8 cellular contexts compared by ENCODE assay signal in genomic region chr2:47272031-47272864, GRCh38.
A peak's percentile ranks its signal among the peaks of the same experiment; 100 is the strongest.
DNase-seq lines count a peak whose midpoint lies in the region; ATAC-seq and TF ChIP-seq lines count a peak whose summit lies in the region.

No MANE protein-coding gene starts in this region.

- POLR2A ChIA-PET in Panc1 (lab: Charles Lee): interaction anchor here (0.6 to 1.0 kb wide), 2 partner anchors 93 to 99 kb away, joined by 3 to 10 read pairs; no protein-coding TSS in a partner anchor

- peak; percentile 75 for ATAC-seq in GM19023 (IDR thresholded peaks at IDR 0.05; ENCODE audit: unreplicated experiment)
- peak; percentile 67 for ATAC-seq in HG03565 (IDR thresholded peaks at IDR 0.05; ENCODE audit: unreplicated experiment)
- ATAC-seq in Panc1: peak; percentile 89
- peak; percentile 86 to 96 (median 95) for ATAC-seq in natural killer cell

- H3K27ac Mint-ChIP-seq in natural killer cell: peak overlapping the region in 1 of 2 donors; percentile 83

- H3K36me3 Mint-ChIP-seq in natural killer cell: no peaks in the 10 kb centered on the region

- H3K4me1 Mint-ChIP-seq in natural killer cell: peaks cover 0 to 18% of the 10 kb centered on the region in 2 donors

- BruUV-seq in Panc1 (replicated peaks; lab: Mats Ljungman, UMichigan): TSS peak; percentile 61

- no peak for TF ChIP-seq POLR2A in stomach (IDR thresholded peaks at IDR 0.05)

- DNase-seq in AG10803 (ENCODE audit: low read depth) (peak; percentile 61), Panc1 (ENCODE audit: low read depth, low spot score) (no peak), fibroblast of peridontal ligament (ENCODE audit: extremely low read depth) (peak; percentile 40), natural killer cell (peak; percentile 64), stomach (peak; percentile 63)
- DNase-seq in activated T-helper 1 cell treated with anti-CD3 and anti-CD28 coated beads, Interleukin-2, amount 50 U/mL, for 16 hours (ENCODE audit: low read depth in 1 of 2, low spot score in 1 of 2): peak; percentile 20 to 30

- peak overlapping the region; percentile 79 for H3K4me3 Mint-ChIP-seq in natural killer cell

- peaks cover 17% of the 10 kb centered on the region for H3K4me1 ChIP-seq in Panc1 (ENCODE audit: control insufficient read depth, insufficient read depth, low read length)
- peaks cover 13 to 42% (median 28%) of the 10 kb centered on the region in 4 donors for H3K4me1 ChIP-seq in stomach

- CTCF ChIA-PET in Panc1 (lab: Charles Lee): interaction anchor here (0.6 to 1.3 kb wide), 4 partner anchors 22 to 100 kb away, joined by 3 to 6 read pairs (median 3); no protein-coding TSS in a partner anchor

- no peaks in the 10 kb centered on the region for H3K27me3 ChIP-seq in Panc1 (ENCODE audit: control insufficient read depth, insufficient read depth, low read length)
- H3K27me3 ChIP-seq in stomach: no peaks in the 10 kb centered on the region

- no peaks in the 10 kb centered on the region for H3K9me3 Mint-ChIP-seq in natural killer cell

- H3K27me3 Mint-ChIP-seq in natural killer cell (ENCODE audit: low read depth in 2 of 2): peaks cover 0 to 3% of the 10 kb centered on the region in 2 donors

- 9 to 11% (median 9%) methylated on average over 33 to 46 of the region's 46 CpGs for WGBS in stomach, 5 donors

- peak; percentile 68 for TF ChIP-seq CTCF in AG10803 (conservative IDR thresholded peaks at IDR 0.05; ENCODE audit: low read length)
- TF ChIP-seq CTCF in Panc1 (IDR thresholded peaks at IDR 0.05): peak; percentile 99
- peak; percentile 99 for TF ChIP-seq CTCF in natural killer cell (IDR thresholded peaks at IDR 0.05)
- TF ChIP-seq CTCF in stomach (IDR thresholded peaks at IDR 0.05): peak in 5 of 7 experiments; percentile 86 to 99 (median 99)

- no peaks in the 10 kb centered on the region for H3K36me3 ChIP-seq in Panc1 (ENCODE audit: control insufficient read depth, insufficient read depth, low read length)
- H3K36me3 ChIP-seq in stomach: no peaks in the 10 kb centered on the region

- H3K4me3 ChIP-seq in AG10803 (ENCODE audit: low read length): peak overlapping the region; percentile 45
- H3K4me3 ChIP-seq in Panc1 (ENCODE audit: low read depth in 2 of 2, low read length in 2 of 2): peak overlapping the region; percentile 50 to 68
- peak overlapping the region; percentile 32 to 42 (median 36) for H3K4me3 ChIP-seq in stomach

- TF ChIP-seq EP300 in stomach (IDR thresholded peaks at IDR 0.05): no peak

- peak overlapping the region; percentile 73 for H3K27ac ChIP-seq in Panc1 (ENCODE audit: low read length)
- H3K27ac ChIP-seq in stomach: peak overlapping the region; percentile 39 to 81 (median 61)

- in situ Hi-C loops in Panc1 (cut with HindIII; ENCODE audit: low pct_unique_long_range_greater_than_20kb, low sequenced_read_pairs): no loop called here

- no peaks in the 10 kb centered on the region for H3K9me3 ChIP-seq in Panc1 (ENCODE audit: control insufficient read depth, insufficient read depth, low read depth, low read length)
- no peaks in the 10 kb centered on the region for H3K9me3 ChIP-seq in stomach

- intact Hi-C loops in Panc1 (cut with micrococcal nuclease; ENCODE audit: unreplicated experiment) (no loop called here), natural killer cell (cut with micrococcal nuclease) (no loop called here), stomach (cut with DNase I; ENCODE audit: low total_unique reads) (no loop called here)
